In the genomic region with DNA sequence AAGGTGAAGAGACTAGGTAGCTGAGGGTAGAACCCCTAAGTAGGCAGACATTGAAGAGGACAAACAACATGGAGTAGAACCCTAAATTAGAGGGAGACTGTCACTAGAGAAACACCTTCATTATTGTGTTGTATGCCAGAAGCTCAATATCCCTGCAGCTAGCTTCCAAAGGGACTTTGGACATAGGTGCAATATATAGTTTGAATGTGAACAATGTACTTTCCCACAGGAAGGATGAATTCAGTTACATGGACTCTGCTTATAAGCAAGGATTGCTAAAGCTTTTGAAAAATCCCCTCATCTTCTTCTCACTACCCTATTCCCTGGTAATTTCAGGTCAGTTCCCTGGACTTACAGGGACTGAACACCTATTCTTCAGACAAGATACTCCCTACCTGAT, we compare ENCODE assay signal across 23 cellular contexts.
"Had no signal": no experiment of that assay in that cellular context is flagged by ENCODE, and none has a peak within 500 bp of the region (broad histone marks: within the 10 kb centered on the region; RNA-seq: fewer than 3 reads in every experiment).

No MANE protein-coding gene starts in this region.

- H3K27me3 ChIP-seq: ovary, right atrium auricular region, spleen, tibial nerve, uterus had no signal

- H3K4me1 ChIP-seq: uterus had no signal

- H3K27ac ChIP-seq: ovary, right atrium auricular region, skin epidermis, spleen, tibial nerve, uterus had no signal

- H3K4me3 Mint-ChIP-seq: immature natural killer cell; mesothelial cell of epicardium; naive thymus-derived CD4-positive, alpha-beta T cell; natural killer cell treated with Interleukin-12 subunit alpha and Interleukin-12 subunit beta and Interleukin-15 and Interleukin-18, amount 100 ng/mL, for 72 hours; stimulated activated effector memory CD8-positive, alpha-beta T cell treated with anti-CD3 and anti-CD28 coated beads, Interleukin-12 subunit alpha, Interleukin-12 subunit beta, amount 100 ng/mL, for 72 hours; stimulated activated naive CD8-positive, alpha-beta T cell treated with anti-CD3 and anti-CD28 coated beads, Interleukin-15, amount 100 ng/mL, for 72 hours; type B pancreatic cell had no signal

- H3K9me3 Mint-ChIP-seq: mesothelial cell of epicardium; natural killer cell treated with Interleukin-12 subunit alpha and Interleukin-12 subunit beta and Interleukin-15 and Interleukin-18, amount 100 ng/mL, for 72 hours; stimulated activated effector memory CD8-positive, alpha-beta T cell treated with anti-CD3 and anti-CD28 coated beads, Interleukin-12 subunit alpha, Interleukin-12 subunit beta, amount 100 ng/mL, for 72 hours; stimulated activated naive CD8-positive, alpha-beta T cell treated with anti-CD3 and anti-CD28 coated beads, Interleukin-15, amount 100 ng/mL, for 72 hours; type B pancreatic cell had no signal

- DNase-seq: hypothalamus; immature natural killer cell; kidney; mesendoderm; naive thymus-derived CD4-positive, alpha-beta T cell; ovary; spleen; stimulated activated CD4-positive, alpha-beta T cell treated with anti-CD3 and anti-CD28 coated beads, Interleukin-4, amount 100 ng/mL, for 24 hours; stimulated activated naive CD4-positive, alpha-beta T cell treated with Interleukin-2 at 50 U/mL for 16 hours; stimulated activated naive CD8-positive, alpha-beta T cell treated with anti-CD3 and anti-CD28 coated beads, Interleukin-15, amount 100 ng/mL, for 72 hours; substantia nigra; uterus had no signal

- H3K27me3 Mint-ChIP-seq: naive thymus-derived CD4-positive, alpha-beta T cell; progenitor cell of endocrine pancreas; stimulated activated naive CD8-positive, alpha-beta T cell treated with anti-CD3 and anti-CD28 coated beads, Interleukin-15, amount 100 ng/mL, for 72 hours had no signal

- H3K27ac Mint-ChIP-seq: immature natural killer cell; mesothelial cell of epicardium; naive thymus-derived CD4-positive, alpha-beta T cell; natural killer cell treated with Interleukin-12 subunit alpha and Interleukin-12 subunit beta and Interleukin-15 and Interleukin-18, amount 100 ng/mL, for 72 hours; progenitor cell of endocrine pancreas; stimulated activated effector memory CD8-positive, alpha-beta T cell treated with anti-CD3 and anti-CD28 coated beads, Interleukin-12 subunit alpha, Interleukin-12 subunit beta, amount 100 ng/mL, for 72 hours; stimulated activated naive CD8-positive, alpha-beta T cell treated with anti-CD3 and anti-CD28 coated beads, Interleukin-15, amount 100 ng/mL, for 72 hours; type B pancreatic cell had no signal

- H3K4me3 ChIP-seq: lung, ovary, right atrium auricular region, skin epidermis, spleen, tibial nerve, uterus had no signal

- H3K9me3 ChIP-seq: ovary, right atrium auricular region, tibial nerve, uterus had no signal

- H3K36me3 ChIP-seq: ovary, right atrium auricular region, uterus had no signal

- FAIRE-seq: islet of Langerhans, kidney had no signal

- H3K4me1 Mint-ChIP-seq: immature natural killer cell; stimulated activated effector memory CD8-positive, alpha-beta T cell treated with anti-CD3 and anti-CD28 coated beads, Interleukin-12 subunit alpha, Interleukin-12 subunit beta, amount 100 ng/mL, for 72 hours had no signal

- ATAC-seq: naive thymus-derived CD4-positive, alpha-beta T cell; natural killer cell treated with Interleukin-12 subunit alpha and Interleukin-12 subunit beta and Interleukin-15 and Interleukin-18, amount 100 ng/mL, for 72 hours; sciatic nerve; stimulated activated effector memory CD8-positive, alpha-beta T cell treated with anti-CD3 and anti-CD28 coated beads, Interleukin-12 subunit alpha, Interleukin-12 subunit beta, amount 100 ng/mL, for 72 hours; stimulated activated naive CD8-positive, alpha-beta T cell treated with anti-CD3 and anti-CD28 coated beads, Interleukin-15, amount 100 ng/mL, for 72 hours had no signal
